ENCODE assay signal across 20 cellular contexts in genomic region chr6:2752477-2753115, GRCh38. TPM values are rescaled to one million over a fixed set of nuclear protein-coding genes. Genes with fewer than 3 reads are reported as not detected.
"Had no signal": no experiment of that assay in that cellular context is flagged by ENCODE, and none has a peak within 500 bp of the region (broad histone marks: within the 10 kb centered on the region; RNA-seq: fewer than 3 reads in every experiment).

No MANE protein-coding gene starts in this region.

- ATAC-seq: activated CD4-positive, CD25-positive, alpha-beta regulatory T cell treated with anti-CD3 and anti-CD28 coated beads, Interleukin-2, amount 50 U/mL, for 24 hours; activated T-cell treated with anti-CD3 and anti-CD28 coated beads, Interleukin-2, amount 50 U/mL, for 72 hours; mucosa of descending colon had no signal

- DNase-seq: activated effector memory CD4-positive, alpha-beta T cell treated with anti-CD3 and anti-CD28 coated beads, Interleukin-2, amount 50 U/mL, for 16 hours; activated naive CD4-positive, alpha-beta T cell treated with anti-CD3 and anti-CD28 coated beads, Interleukin-2, amount 50 U/mL, for 16 hours; activated T-cell treated with anti-CD3 and anti-CD28 coated beads, Interleukin-2, amount 50 U/mL, for 72 hours; effector memory CD4-positive, alpha-beta T cell; foreskin fibroblast; mesenchymal stem cell; mucosa of descending colon; naive B cell; stimulated activated CD4-positive, alpha-beta T cell treated with anti-CD3 and anti-CD28 coated beads, Interleukin-15, amount 100 ng/mL, for 24 hours; stimulated activated CD4-positive, alpha-beta T cell treated with anti-CD3 and anti-CD28 coated beads, Interleukin-2, amount 100 ng/mL, for 48 hours; testis; upper lobe of left lung had no signal

- H3K27me3 ChIP-seq: ascending aorta, right atrium auricular region, testis, upper lobe of left lung had no signal

- H3K27ac ChIP-seq: ascending aorta, right atrium auricular region, skin epidermis, testis, upper lobe of left lung had no signal

- H3K9me3 Mint-ChIP-seq: activated T-cell treated with anti-CD3 and anti-CD28 coated beads, Interleukin-2, amount 50 U/mL, for 72 hours; neural crest cell; stimulated activated naive CD8-positive, alpha-beta T cell treated with anti-CD3 and anti-CD28 coated beads, Interleukin-15, Interleukin-2, amounts not matched to agents 100 ng/mL and 50 ng/mL, for 24 hours; T-helper 2 cell treated with Interferon-gamma antibody and Interleukin-4, amounts not matched to agents 5 μg/mL and 100 μg/mL, for 36 hours had no signal

- H3K4me3 Mint-ChIP-seq: activated T-cell treated with anti-CD3 and anti-CD28 coated beads, Interleukin-2, amount 50 U/mL, for 72 hours; naive B cell; neural crest cell; stimulated activated naive CD8-positive, alpha-beta T cell treated with anti-CD3 and anti-CD28 coated beads, Interleukin-15, Interleukin-2, amounts not matched to agents 100 ng/mL and 50 ng/mL, for 24 hours; T-helper 2 cell treated with Interferon-gamma antibody and Interleukin-4, amounts not matched to agents 5 μg/mL and 100 μg/mL, for 36 hours had no signal

- H3K36me3 ChIP-seq: ascending aorta, right atrium auricular region, upper lobe of left lung had no signal

- H3K27ac Mint-ChIP-seq: activated T-cell treated with anti-CD3 and anti-CD28 coated beads, Interleukin-2, amount 50 U/mL, for 72 hours; progenitor cell of endocrine pancreas; stimulated activated naive CD8-positive, alpha-beta T cell treated with anti-CD3 and anti-CD28 coated beads, Interleukin-15, Interleukin-2, amounts not matched to agents 100 ng/mL and 50 ng/mL, for 24 hours; T-helper 2 cell treated with Interferon-gamma antibody and Interleukin-4, amounts not matched to agents 5 μg/mL and 100 μg/mL, for 36 hours had no signal

- H3K4me3 ChIP-seq: ascending aorta, mucosa of descending colon, right atrium auricular region, skin epidermis, testis, upper lobe of left lung had no signal

- H3K9me3 ChIP-seq: ascending aorta, mucosa of descending colon, right atrium auricular region, testis, upper lobe of left lung had no signal

RNA-seq across cellular contexts. Expression of gene MYLK4, which starts 1.9 kb away (rescaled TPM):
- total RNA-seq: ascending aorta had no signal
